In the genomic region with DNA sequence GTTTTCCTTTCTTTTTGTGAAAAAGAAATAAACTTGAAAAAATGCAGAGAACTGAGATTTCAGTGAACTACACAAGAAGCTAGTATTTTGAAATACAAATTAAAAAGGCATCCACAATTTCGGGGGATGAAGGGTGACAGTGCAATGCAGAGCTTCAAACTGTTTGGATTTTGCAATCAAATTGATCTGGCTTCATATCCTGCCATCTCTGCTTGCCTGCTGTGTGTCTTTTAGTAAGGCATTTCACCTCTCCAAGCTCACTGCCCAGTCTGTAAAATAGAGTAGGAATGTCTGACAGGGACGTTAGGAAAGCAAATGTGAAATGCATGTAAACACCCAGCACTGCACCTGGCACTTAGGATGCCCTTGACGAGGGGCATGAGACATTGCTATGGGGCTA, we compare ENCODE assay signal across 23 cellular contexts.
DNase-seq lines count a peak whose midpoint lies in the region; ATAC-seq and TF ChIP-seq lines count a peak whose summit lies in the region.
"Had no signal": no experiment of that assay in that cellular context is flagged by ENCODE, and none has a peak within 500 bp of the region (broad histone marks: within the 10 kb centered on the region; RNA-seq: fewer than 3 reads in every experiment).

No MANE protein-coding gene starts in this region.

- 38% methylated on average over 3 of the region's 3 CpGs for WGBS in SK-N-SH (ENCODE audit: low lambda C conversion rate)
- 49 to 79% (median 61%) methylated on average over 3 of the region's 3 CpGs for WGBS in spleen, 5 donors

- CTCF ChIA-PET in SK-N-SH (lab: Yijun Ruan, JAX), result interaction anchor here (1.2 kb wide), 1 partner anchor 14 kb away, joined by 3 read pairs; no protein-coding TSS in a partner anchor

- H4K20me1 ChIP-seq in SK-N-SH (ENCODE audit: insufficient read depth), result no peaks in the 10 kb centered on the region

- no peaks in the 10 kb centered on the region for H3K9me2 ChIP-seq in SK-N-SH

- no peak for ATAC-seq in HG02852 (IDR thresholded peaks at IDR 0.05; ENCODE audit: unreplicated experiment)
- ATAC-seq: esophagus mucosa; stimulated activated naive CD8-positive, alpha-beta T cell treated with anti-CD3 and anti-CD28 coated beads, Interleukin-15, amount 100 ng/mL, for 72 hours had no signal

- H3K4me3 ChIP-seq in SK-N-SH (ENCODE audit: low read depth in 2 of 2, low read length in 1 of 2), result no peak overlapping the region; a peak in 1 of 4 replicates
- H3K4me3 ChIP-seq in fibroblast of villous mesenchyme (ENCODE audit: low read depth, low read length), result no peak overlapping the region
- no peak overlapping the region for H3K4me3 ChIP-seq in spleen
- H3K4me3 ChIP-seq: GM23248, pancreas, smooth muscle cell, tibial artery had no signal

- H3K27me3 ChIP-seq in SK-N-SH (ENCODE audit: insufficient read depth) (no peaks in the 10 kb centered on the region), spleen (replicated peaks in 1 of 7) (no peaks in the 10 kb centered on the region)
- H3K27me3 ChIP-seq: pancreas, tibial artery had no signal

- H3K4me1 ChIP-seq in SK-N-SH (ENCODE audit: control insufficient read depth in 1 of 2, insufficient read depth in 2 of 2, low read depth in 1 of 2, low read length in 1 of 2) (peaks cover 18 to 21% of the 10 kb centered on the region in 2 experiments), spleen (peaks cover 0 to 7% (median 0%) of the 10 kb centered on the region in 6 donors)
- H3K4me1 ChIP-seq: pancreas had no signal

- no peak for TF ChIP-seq RAD21 in SK-N-SH (IDR thresholded peaks at IDR 0.05; ENCODE audit: low read length)

- H3K9ac ChIP-seq in SK-N-SH, result no peak overlapping the region
- H3K9ac ChIP-seq: GM23248 had no signal

- no peaks in the 10 kb centered on the region for H3K36me3 ChIP-seq in SK-N-SH (replicated peaks in 1 of 2; ENCODE audit: control insufficient read depth in 1 of 2, insufficient read depth in 2 of 2, low read length in 1 of 2)
- H3K36me3 ChIP-seq in spleen, result no peaks in the 10 kb centered on the region
- H3K36me3 ChIP-seq: pancreas, tibial artery had no signal

- H3K9me3 ChIP-seq in SK-N-SH (no peaks in the 10 kb centered on the region), spleen (no peaks in the 10 kb centered on the region)
- H3K9me3 ChIP-seq: pancreas, tibial artery had no signal

- no peaks in the 10 kb centered on the region for H3K79me2 ChIP-seq in SK-N-SH (ENCODE audit: insufficient read depth)

- DNase-seq in EH (ENCODE audit: low read depth), result peak; percentile 13
- DNase-seq in SK-N-SH, result no peak
- peak; percentile 18 for DNase-seq in fibroblast of villous mesenchyme (ENCODE audit: low read depth)
- no peak for DNase-seq in spleen
- DNase-seq in SIG-M5 treated with dmso at 0.1 percent for 504 hours (lab: John Stamatoyannopoulos, UW; ENCODE audit: unreplicated experiment), result no peak
- no peak for DNase-seq in midbrain (lab: John Stamatoyannopoulos, UW)
- DNase-seq: activated CD4-positive, alpha-beta T cell treated with anti-CD3 and anti-CD28 coated beads, Interleukin-2, amount 50 U/mL, for 4 hours; activated gamma-delta T cell treated with Interleukin-2 at 50 U/mL for 16 hours; activated naive CD8-positive, alpha-beta T cell treated with anti-CD3 and anti-CD28 coated beads, Interleukin-2, amount 10 ng/mL, durations not matched to agents 7 days and 5 days; activated T-cell treated with anti-CD3 and anti-CD28 coated beads, Interleukin-2, amount 50 U/mL, for 48 hours; CD4-positive, CD25-positive, alpha-beta regulatory T cell; DND-41; foreskin melanocyte; IMR-90; NCI-H774; pancreas; stimulated activated CD4-positive, alpha-beta T cell treated with anti-CD3 and anti-CD28 coated beads, Interleukin-2, amount 100 ng/mL, for 24 hours; stimulated activated naive CD8-positive, alpha-beta T cell treated with anti-CD3 and anti-CD28 coated beads, Interleukin-15, amount 100 ng/mL, for 72 hours; tibial artery had no signal

- H3K27ac ChIP-seq in SK-N-SH (ENCODE audit: low read depth in 2 of 2, low read length in 1 of 2) (peak overlapping the region in 1 of 2 experiments; percentile 39; a peak in 1 of 4 replicates), spleen (peak overlapping the region in 5 of 8 donors; percentile 19 to 52 (median 39))
- H3K27ac ChIP-seq: GM23248, pancreas, tibial artery had no signal

- TF ChIP-seq CTCF in SK-N-SH (IDR thresholded peaks at IDR 0.05), result no peak
- TF ChIP-seq CTCF in fibroblast of villous mesenchyme (IDR thresholded peaks at IDR 0.05; ENCODE audit: insufficient read depth, low read depth, low read length), result no peak
- no peak for TF ChIP-seq CTCF in spleen (IDR thresholded peaks at IDR 0.05 in 8 of 11, conservative IDR thresholded peaks at IDR 0.05 in 3 of 11)

- intact Hi-C loops in spleen (cut with DNase I; ENCODE audit: low total_unique reads), result no loop called here

- peak overlapping the region; percentile 29 for H3K4me2 ChIP-seq in SK-N-SH
- H3K4me2 ChIP-seq: smooth muscle cell had no signal

- no peak overlapping the region for H2AFZ ChIP-seq in SK-N-SH (ENCODE audit: low read depth)
- H2AFZ ChIP-seq: GM23248 had no signal

- H3F3A ChIP-seq in SK-N-SH (replicated peaks; ENCODE audit: insufficient read depth), result no peaks in the 10 kb centered on the region

- no peak for TF ChIP-seq POLR2A in spleen (IDR thresholded peaks at IDR 0.05)

- POLR2A ChIA-PET in SK-N-SH (lab: Yijun Ruan, JAX), result no interaction called here

- no peak; a peak in 1 of 4 replicates for TF ChIP-seq EP300 in SK-N-SH (IDR thresholded peaks at IDR 0.05; ENCODE audit: borderline replicate concordance in 1 of 2, low read depth in 1 of 2, low read length in 1 of 2)

TF ChIP-seq in SK-N-SH, 30 proteins besides CTCF, POLR2A, EP300 and RAD21:
- TF ChIP-seq TCF12 (IDR thresholded peaks at IDR 0.05), result no peak
- TF ChIP-seq, protein P1, sequence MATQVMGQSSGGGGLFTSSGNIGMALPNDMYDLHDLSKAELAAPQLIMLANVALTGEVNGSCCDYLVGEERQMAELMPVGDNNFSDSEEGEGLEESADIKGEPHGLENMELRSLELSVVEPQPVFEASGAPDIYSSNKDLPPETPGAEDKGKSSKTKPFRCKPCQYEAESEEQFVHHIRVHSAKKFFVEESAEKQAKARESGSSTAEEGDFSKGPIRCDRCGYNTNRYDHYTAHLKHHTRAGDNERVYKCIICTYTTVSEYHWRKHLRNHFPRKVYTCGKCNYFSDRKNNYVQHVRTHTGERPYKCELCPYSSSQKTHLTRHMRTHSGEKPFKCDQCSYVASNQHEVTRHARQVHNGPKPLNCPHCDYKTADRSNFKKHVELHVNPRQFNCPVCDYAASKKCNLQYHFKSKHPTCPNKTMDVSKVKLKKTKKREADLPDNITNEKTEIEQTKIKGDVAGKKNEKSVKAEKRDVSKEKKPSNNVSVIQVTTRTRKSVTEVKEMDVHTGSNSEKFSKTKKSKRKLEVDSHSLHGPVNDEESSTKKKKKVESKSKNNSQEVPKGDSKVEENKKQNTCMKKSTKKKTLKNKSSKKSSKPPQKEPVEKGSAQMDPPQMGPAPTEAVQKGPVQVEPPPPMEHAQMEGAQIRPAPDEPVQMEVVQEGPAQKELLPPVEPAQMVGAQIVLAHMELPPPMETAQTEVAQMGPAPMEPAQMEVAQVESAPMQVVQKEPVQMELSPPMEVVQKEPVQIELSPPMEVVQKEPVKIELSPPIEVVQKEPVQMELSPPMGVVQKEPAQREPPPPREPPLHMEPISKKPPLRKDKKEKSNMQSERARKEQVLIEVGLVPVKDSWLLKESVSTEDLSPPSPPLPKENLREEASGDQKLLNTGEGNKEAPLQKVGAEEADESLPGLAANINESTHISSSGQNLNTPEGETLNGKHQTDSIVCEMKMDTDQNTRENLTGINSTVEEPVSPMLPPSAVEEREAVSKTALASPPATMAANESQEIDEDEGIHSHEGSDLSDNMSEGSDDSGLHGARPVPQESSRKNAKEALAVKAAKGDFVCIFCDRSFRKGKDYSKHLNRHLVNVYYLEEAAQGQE (IDR thresholded peaks at IDR 0.05; ENCODE audit: low read depth, low read length), result no peak
- peak; percentile 46; the same call in 1 of the 2 replicates for TF ChIP-seq GATA2 (CRISPR knock-in tag; IDR thresholded peaks at IDR 0.05)

Comparison
In these comparisons a context has a peak if more than half of its experiments do, and no peak if none do; other contexts are left out.
1. DNase-seq: peak in EH (single experiment) and fibroblast of villous mesenchyme (single experiment); none in SK-N-SH (single experiment), spleen (single experiment), SIG-M5 treated with dmso at 0.1 percent for 504 hours (single experiment) and midbrain (single experiment).